ENCODE assay signal across 8 cellular contexts in the genomic region with DNA sequence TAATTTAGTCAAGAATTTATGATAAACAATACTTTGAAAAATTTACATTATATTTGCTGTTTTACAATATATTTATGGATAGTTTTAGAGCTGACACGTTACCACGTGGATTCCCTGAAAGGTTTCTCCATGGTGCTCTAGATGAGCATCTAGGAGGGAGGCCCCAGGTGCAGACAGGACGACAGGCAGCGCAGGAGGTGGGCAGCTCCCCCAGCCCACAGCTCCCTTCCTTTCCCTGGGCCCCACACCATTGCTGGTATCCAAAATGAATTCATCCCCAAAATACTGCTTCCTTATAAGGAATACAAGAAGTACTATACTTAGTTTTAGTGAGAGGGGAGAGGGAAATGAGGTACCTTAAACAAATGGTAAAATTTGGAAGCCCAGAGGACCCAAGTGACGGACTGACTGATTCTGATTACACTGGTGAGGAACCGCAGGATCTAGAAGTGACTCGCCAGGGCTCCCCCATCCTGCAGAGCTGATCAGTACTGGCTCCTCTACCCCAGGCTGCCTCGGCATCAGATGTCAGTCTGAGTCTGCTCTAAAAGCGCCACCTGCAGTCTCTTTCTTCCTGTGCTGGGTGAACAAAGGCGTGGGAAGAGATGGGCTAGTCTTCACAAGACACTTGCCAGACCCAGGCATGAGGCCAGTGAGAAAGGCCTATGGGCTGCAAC.
DNase-seq lines count a peak whose midpoint lies in the region; ATAC-seq and TF ChIP-seq lines count a peak whose summit lies in the region.

No MANE protein-coding gene starts in this region.

- H3K4me1 ChIP-seq in GM23248 (ENCODE audit: insufficient read depth): no peaks in the 10 kb centered on the region
- peaks cover 61 to 76% of the 10 kb centered on the region in 2 donors for H3K4me1 ChIP-seq in thyroid gland
- no peaks in the 10 kb centered on the region for H3K4me1 ChIP-seq in uterus

- H3K27me3 Mint-ChIP-seq in T-cell: no peaks in the 10 kb centered on the region

- peak; percentile 43 for TF ChIP-seq CTCF in GM10248 (IDR thresholded peaks at IDR 0.05; ENCODE audit: control extremely low read depth, extremely low read depth, low read depth, missing control alignments)
- peak in 2 of 6 experiments; percentile 17 for TF ChIP-seq CTCF in thyroid gland (IDR thresholded peaks at IDR 0.05)
- no peak for TF ChIP-seq CTCF in uterus (IDR thresholded peaks at IDR 0.05)

- H3K27ac Mint-ChIP-seq in T-cell: peak overlapping the region in 1 of 2 donors; percentile 48

- CTCF ChIA-PET in GM10248 (lab: Yijun Ruan, JAX): interaction anchor here (1.1 to 4.2 kb wide), 10 partner anchors 10 to 209 kb away, joined by 3 to 20 read pairs (median 5); no protein-coding TSS in a partner anchor
- CTCF ChIA-PET in T-cell (lab: Charles Lee): interaction anchor here (0.7 to 3.7 kb wide), 11 partner anchors 13 to 1608 kb away, joined by 3 to 23 read pairs (median 7); no protein-coding TSS in a partner anchor

- no peak overlapping the region for H3K27ac ChIP-seq in GM23248
- peak overlapping the region; percentile 86 to 92 (median 90) for H3K27ac ChIP-seq in thyroid gland
- H3K27ac ChIP-seq in uterus: peak overlapping the region in 1 of 2 donors; percentile 56

- H3K27me3 ChIP-seq in GM23248 (replicated peaks; ENCODE audit: insufficient read depth) (no peaks in the 10 kb centered on the region), thyroid gland (no peaks in the 10 kb centered on the region), uterus (no peaks in the 10 kb centered on the region)

- H4K20me1 ChIP-seq in GM23248 (ENCODE audit: insufficient read depth): no peaks in the 10 kb centered on the region

- TF ChIP-seq POLR2A in thyroid gland (IDR thresholded peaks at IDR 0.05) (no peak), uterus (IDR thresholded peaks at IDR 0.05) (no peak)

- no peak overlapping the region for H2AFZ ChIP-seq in GM23248

- POLR2A ChIA-PET in GM10248 (lab: Yijun Ruan, JAX) (no interaction called here), T-cell (lab: Charles Lee) (no interaction called here)

- no peak overlapping the region for H3K9ac ChIP-seq in GM23248

- no peaks in the 10 kb centered on the region for H3K9me2 ChIP-seq in GM23248 (ENCODE audit: insufficient read depth)

- H3K36me3 ChIP-seq in GM23248 (ENCODE audit: low read depth) (no peaks in the 10 kb centered on the region; the same call in 1 of the 2 replicates), thyroid gland (peaks cover 17 to 22% of the 10 kb centered on the region in 2 donors), uterus (no peaks in the 10 kb centered on the region)

- DNase-seq in GM10248 (ENCODE audit: extremely low spot score) (peak; percentile 85), GM23248 (peak; percentile 29), KBM-7 (peak; percentile 73), T-cell (peak; percentile 24 to 69 (median 56)), amniotic epithelial cell (ENCODE audit: low read depth) (peak; percentile 30), middle frontal gyrus (ENCODE audit: extremely low spot score, low spot score) (peak; percentile 27), thyroid gland (peak; percentile 46 to 52), uterus (no peak)

- no peaks in the 10 kb centered on the region for H3F3A ChIP-seq in GM23248 (ENCODE audit: insufficient read depth)

- H3K4me2 ChIP-seq in GM23248 (ENCODE audit: unreplicated experiment): no peak overlapping the region

- H3K4me1 Mint-ChIP-seq in T-cell: peaks cover 11 to 32% (median 24%) of the 10 kb centered on the region in 3 donors

- peak; percentile 56 to 70 (median 66) for ATAC-seq in T-cell (replicated peaks in 1 of 4)

- H3K9me3 Mint-ChIP-seq in T-cell: no peaks in the 10 kb centered on the region

- H3K9me3 ChIP-seq in GM23248 (ENCODE audit: low read depth): no peaks in the 10 kb centered on the region
- H3K9me3 ChIP-seq in thyroid gland: no peaks in the 10 kb centered on the region
- H3K9me3 ChIP-seq in uterus: no peaks in the 10 kb centered on the region

- no peaks in the 10 kb centered on the region for H3K79me2 ChIP-seq in GM23248 (ENCODE audit: insufficient read depth)

- H3K4me3 ChIP-seq in GM23248 (no peak overlapping the region), thyroid gland (replicated peaks in 1 of 3) (no peak overlapping the region), uterus (no peak overlapping the region)

- intact Hi-C loops in thyroid gland (cut with DNase I) (no loop called here), uterus (cut with DNase I; ENCODE audit: low total_unique reads) (no loop called here)

- H3K4me3 Mint-ChIP-seq in T-cell: peak overlapping the region in 1 of 3 donors; percentile 11

- in situ Hi-C loops in GM23248 (cut with MboI) (no loop called here), KBM-7 (cut with MboI; ENCODE audit: low pct_unique_long_range_greater_than_20kb, low sequenced_read_pairs) (no loop called here)

- H3K36me3 Mint-ChIP-seq in T-cell: no peaks in the 10 kb centered on the region

- 84 to 89% methylated on average over 10 of the region's 10 CpGs for WGBS in GM23248 (ENCODE audit: low coverage in 1 of 2, low lambda C conversion rate in 2 of 2, missing lambda C conversion rate in 2 of 2), 2 experiments
- WGBS in thyroid gland, 2 donors: 70 to 72% methylated on average over 10 of the region's 10 CpGs

Comparison
In these comparisons a context has a peak if more than half of its experiments do, and no peak if none do; other contexts are left out.
1. DNase-seq: peak in GM10248 (single experiment), GM23248 (single experiment), KBM-7 (single experiment), T-cell (34 of 34), amniotic epithelial cell (single experiment), middle frontal gyrus (single experiment) and thyroid gland (2 of 2); none in uterus (0 of 2).